22 cellular contexts compared by ENCODE assay signal in genomic region chr1:51327386-51327785, GRCh38. TPM values are rescaled to one million over a fixed set of nuclear protein-coding genes. Genes with fewer than 3 reads are reported as not detected.
"Had no signal": no experiment of that assay in that cellular context is flagged by ENCODE, and none has a peak within 500 bp of the region (broad histone marks: within the 10 kb centered on the region; RNA-seq: fewer than 3 reads in every experiment).

No MANE protein-coding gene starts in this region.

- H3K27me3 ChIP-seq: gastrocnemius medialis, thyroid gland had no signal

- H3K79me2 ChIP-seq: parathyroid adenoma had no signal

- DNase-seq: activated CD4-positive, alpha-beta T cell treated with anti-CD3 and anti-CD28 coated beads, Interleukin-2, amount 50 U/mL, for 1 hour; activated naive CD4-positive, alpha-beta T cell treated with Interleukin-2 at 50 U/mL for 16 hours; activated naive CD8-positive, alpha-beta T cell treated with anti-CD3 and anti-CD28 coated beads, Interleukin-2, amount 50 U/mL, for 24 hours; activated T-cell treated with anti-CD3 and anti-CD28 coated beads for 4 hours; central memory CD4-positive, alpha-beta T cell; cortex of kidney; effector CD4-positive, alpha-beta T cell; esophagus squamous epithelium; gastrocnemius medialis; left lung; mesenchymal stem cell; naive thymus-derived CD8-positive, alpha-beta T cell; stimulated activated CD4-positive, alpha-beta T cell treated with anti-CD3 and anti-CD28 coated beads, Interleukin-2, amount 100 ng/mL, for 48 hours; SW 1271; thyroid gland had no signal

- H3K27ac Mint-ChIP-seq: activated naive CD8-positive, alpha-beta T cell treated with anti-CD3 and anti-CD28 coated beads, Interleukin-2, amount 50 U/mL, for 24 hours; activated T-helper 17 cell treated with anti-CD3 and anti-CD28 coated beads, Interleukin-2, amount 50 U/mL, for 72 hours; naive thymus-derived CD8-positive, alpha-beta T cell; stimulated activated memory B cell treated with anti-CD40 and anti-IgM and Interleukin-4, amounts not matched to agents 10 μg/mL and 1 μg/mL and 100 μg/mL, for 72 hours had no signal

- FAIRE-seq: endothelial cell of umbilical vein, TTC549 had no signal

- H3K4me3 ChIP-seq: esophagus squamous epithelium, gastrocnemius medialis, left lung, thyroid gland had no signal

- H3K4me3 Mint-ChIP-seq: activated naive CD8-positive, alpha-beta T cell treated with anti-CD3 and anti-CD28 coated beads, Interleukin-2, amount 50 U/mL, for 24 hours; activated T-helper 17 cell treated with anti-CD3 and anti-CD28 coated beads, Interleukin-2, amount 50 U/mL, for 72 hours; stimulated activated memory B cell treated with anti-CD40 and anti-IgM and Interleukin-4, amounts not matched to agents 10 μg/mL and 1 μg/mL and 100 μg/mL, for 72 hours had no signal

- H3K9me3 Mint-ChIP-seq: activated naive CD8-positive, alpha-beta T cell treated with anti-CD3 and anti-CD28 coated beads, Interleukin-2, amount 50 U/mL, for 24 hours; activated T-helper 17 cell treated with anti-CD3 and anti-CD28 coated beads, Interleukin-2, amount 50 U/mL, for 72 hours; stimulated activated memory B cell treated with anti-CD40 and anti-IgM and Interleukin-4, amounts not matched to agents 10 μg/mL and 1 μg/mL and 100 μg/mL, for 72 hours had no signal

- H3K36me3 Mint-ChIP-seq: naive thymus-derived CD8-positive, alpha-beta T cell; stimulated activated memory B cell treated with anti-CD40 and anti-IgM and Interleukin-4, amounts not matched to agents 10 μg/mL and 1 μg/mL and 100 μg/mL, for 72 hours had no signal

- H3K9ac ChIP-seq: parathyroid adenoma had no signal

- H3K36me3 ChIP-seq: esophagus squamous epithelium, gastrocnemius medialis, heart left ventricle, left lung, thyroid gland had no signal

- H3K27ac ChIP-seq: esophagus squamous epithelium, gastrocnemius medialis, left lung, parathyroid adenoma, thyroid gland had no signal

- H2AFZ ChIP-seq: parathyroid adenoma had no signal

- H3K9me3 ChIP-seq: esophagus squamous epithelium, gastrocnemius medialis, heart left ventricle, left lung, thyroid gland had no signal

RNA-seq across cellular contexts. Expression of gene TTC39A, which starts 3.0 kb away (rescaled TPM):
- total RNA-seq: naive thymus-derived CD8-positive, alpha-beta T cell; T-helper 2 cell treated with Interferon-gamma antibody and Interleukin-4, amounts not matched to agents 100 ng/mL and 5 ng/mL, for 36 hours had no signal
